Comparison of ENCODE assay signal across 1 cellular context in genomic region chr14:48568252-48568651, GRCh38.
TF ChIP-seq lines count a peak whose summit lies in the region.

No MANE protein-coding gene starts in this region.

TF ChIP-seq in HCT116, 20 proteins besides CTCF, POLR2A, EP300 and RAD21 (continued from another document):
- no peak for TF ChIP-seq TCF7L2 (IDR thresholded peaks at IDR 0.05; ENCODE audit: borderline replicate concordance, extremely low read depth, insufficient read depth, insufficient read length)
- no peak for TF ChIP-seq ZFX (IDR thresholded peaks at IDR 0.05)
- TF ChIP-seq EZH2 (IDR thresholded peaks at IDR 0.05) = no peak
- no peak for TF ChIP-seq SRF (IDR thresholded peaks at IDR 0.05; ENCODE audit: low read depth)
- no peak for TF ChIP-seq CEBPB (IDR thresholded peaks at IDR 0.05; ENCODE audit: low read depth)
- no peak for TF ChIP-seq ZNF274 (IDR thresholded peaks at IDR 0.05; ENCODE audit: low read depth, low read length)
- TF ChIP-seq YY1 (IDR thresholded peaks at IDR 0.05; ENCODE audit: extremely low read depth, insufficient replicate concordance, low read depth, low read length) = no peak
- no peak for TF ChIP-seq CBX3 (IDR thresholded peaks at IDR 0.05; ENCODE audit: low read depth)
- no peak for TF ChIP-seq MAX (IDR thresholded peaks at IDR 0.05)
